Comparison of ENCODE assay signal across 10 cellular contexts in the genomic region with DNA sequence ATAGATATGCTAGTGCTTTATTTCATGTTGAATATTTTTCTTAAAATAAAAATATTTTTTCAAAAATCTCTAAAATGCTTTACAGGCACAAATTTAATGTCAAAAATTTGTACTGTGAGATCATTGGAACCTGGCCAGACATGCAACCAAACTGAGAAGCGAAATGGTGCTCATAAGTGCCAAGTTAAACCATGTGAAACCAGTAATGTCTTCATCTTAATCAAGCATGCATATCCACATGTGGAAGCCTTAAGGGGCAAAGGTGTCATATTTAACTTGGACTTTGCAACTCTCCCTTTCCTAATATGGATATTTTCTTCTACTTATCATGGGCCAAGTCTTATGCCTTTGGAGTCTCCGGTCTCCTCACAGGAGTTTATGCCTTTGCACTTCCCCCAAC.
"Had no signal": no experiment of that assay in that cellular context is flagged by ENCODE, and none has a peak within 500 bp of the region (broad histone marks: within the 10 kb centered on the region; RNA-seq: fewer than 3 reads in every experiment).

No MANE protein-coding gene starts in this region.

- H3K4me1 Mint-ChIP-seq: activated naive CD4-positive, alpha-beta T cell treated with anti-CD3 and anti-CD28 coated beads, Interleukin-2, amount 10 ng/mL, durations not matched to agents 7 days and 5 days had no signal

- H3K36me3 Mint-ChIP-seq: activated naive CD4-positive, alpha-beta T cell treated with anti-CD3 and anti-CD28 coated beads, Interleukin-2, amount 10 ng/mL, durations not matched to agents 7 days and 5 days; brain had no signal

- H3K27ac ChIP-seq: heart right ventricle had no signal

- H3K27me3 ChIP-seq: heart right ventricle had no signal

- H3K4me1 ChIP-seq: heart right ventricle had no signal

- DNase-seq: activated naive CD4-positive, alpha-beta T cell treated with anti-CD3 and anti-CD28 coated beads, Interleukin-2, amount 10 ng/mL, durations not matched to agents 7 days and 5 days; dermis blood vessel endothelial cell; erythroblast; foreskin melanocyte; heart right ventricle; midbrain; small intestine; trophoblast cell had no signal

- H3K9me3 Mint-ChIP-seq: activated naive CD4-positive, alpha-beta T cell treated with anti-CD3 and anti-CD28 coated beads, Interleukin-2, amount 10 ng/mL, durations not matched to agents 7 days and 5 days; activated T-helper 2 cell treated with anti-CD3 and anti-CD28 coated beads, Interferon-gamma antibody, Interleukin-2, Interleukin-4, amounts not matched to agents 10 μg/mL and 5 μg/mL and 100 μg/mL, durations not matched to agents 14 hours and 24 hours and 36 hours had no signal

- ATAC-seq: heart right ventricle had no signal

- H3K9me3 ChIP-seq: heart right ventricle had no signal

- H3K4me3 Mint-ChIP-seq: activated naive CD4-positive, alpha-beta T cell treated with anti-CD3 and anti-CD28 coated beads, Interleukin-2, amount 10 ng/mL, durations not matched to agents 7 days and 5 days; brain had no signal

- H3K27ac Mint-ChIP-seq: activated naive CD4-positive, alpha-beta T cell treated with anti-CD3 and anti-CD28 coated beads, Interleukin-2, amount 10 ng/mL, durations not matched to agents 7 days and 5 days; activated T-helper 2 cell treated with anti-CD3 and anti-CD28 coated beads, Interferon-gamma antibody, Interleukin-2, Interleukin-4, amounts not matched to agents 10 μg/mL and 5 μg/mL and 100 μg/mL, durations not matched to agents 14 hours and 24 hours and 36 hours; brain had no signal

- H3K36me3 ChIP-seq: heart right ventricle had no signal

- H3K27me3 Mint-ChIP-seq: activated naive CD4-positive, alpha-beta T cell treated with anti-CD3 and anti-CD28 coated beads, Interleukin-2, amount 10 ng/mL, durations not matched to agents 7 days and 5 days; brain had no signal

- H3K4me3 ChIP-seq: heart right ventricle had no signal
